Comparison of ENCODE assay signal across 8 cellular contexts in the genomic region with DNA sequence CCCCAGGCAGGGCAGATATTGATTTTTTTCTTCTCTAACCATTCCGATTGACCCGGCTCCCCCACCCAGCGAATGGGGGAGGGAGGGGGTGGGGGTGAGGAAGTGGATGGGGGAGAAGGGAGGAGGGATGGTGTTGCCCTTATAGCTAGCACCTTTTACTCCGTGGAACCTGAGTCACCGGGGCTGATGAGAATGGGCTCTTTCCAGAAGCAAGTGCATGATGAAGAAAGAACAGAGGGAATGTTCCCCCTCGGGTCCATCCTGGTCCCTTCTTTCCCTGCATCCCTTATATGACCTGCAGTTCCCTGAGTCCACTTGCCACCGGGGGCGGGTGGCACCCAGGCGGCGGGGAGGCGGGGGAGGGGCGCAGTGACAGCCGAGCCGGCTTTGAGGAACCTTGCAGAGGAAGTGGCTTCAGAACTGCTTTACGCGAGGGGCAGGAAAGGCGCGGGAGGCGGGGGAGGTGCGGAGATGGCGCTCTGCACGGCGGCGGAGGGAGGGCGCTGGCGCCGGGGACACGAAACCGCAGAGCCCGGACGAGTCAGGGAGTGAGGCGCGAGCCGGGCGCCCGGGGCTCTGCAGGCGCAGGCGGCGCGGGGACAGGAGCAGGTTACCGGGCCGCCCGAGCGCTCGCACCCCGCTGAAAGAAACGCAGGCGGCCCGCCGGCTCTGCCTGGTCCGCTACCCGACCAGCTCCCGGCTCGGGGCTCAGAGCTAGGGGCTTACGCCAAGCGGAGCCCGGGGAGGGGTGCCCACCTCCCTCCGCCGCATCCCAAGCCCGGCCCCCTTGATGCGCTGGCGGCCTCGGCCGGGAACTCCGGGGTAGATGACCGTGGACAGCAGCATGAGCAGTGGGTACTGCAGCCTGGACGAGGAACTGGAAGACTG. TPM values are rescaled to one million over a fixed set of nuclear protein-coding genes. Genes with fewer than 3 reads are reported as not detected.
DNase-seq lines count a peak whose midpoint lies in the region; TF ChIP-seq lines count a peak whose summit lies in the region.

No MANE protein-coding gene starts in this region.

- no peaks in the 10 kb centered on the region for H3K9me3 Mint-ChIP-seq in T-helper 2 cell treated with Interferon-gamma antibody and Interleukin-4, amounts not matched to agents 5 μg/mL and 100 μg/mL, for 36 hours

- peak in 1 of 2 donors; percentile 15 for TF ChIP-seq POLR2A in sigmoid colon (IDR thresholded peaks at IDR 0.05)

- peak; percentile 66 for DNase-seq in EL
- DNase-seq in H7: peak; percentile 87
- DNase-seq in NAMALWA (ENCODE audit: low spot score): peak; percentile 81
- peak; percentile 93 for DNase-seq in T-helper 2 cell treated with Interferon-gamma antibody and Interleukin-4, amounts not matched to agents 5 μg/mL and 100 μg/mL, for 36 hours (ENCODE audit: low spot score)
- DNase-seq in iPS DF 6.9 (ENCODE audit: low read depth, low spot score): no peak
- peak; percentile 85 for DNase-seq in sigmoid colon
- DNase-seq in NCI-H128 (lab: John Stamatoyannopoulos, UW; ENCODE audit: unreplicated experiment): no peak

- peak overlapping the region; percentile 91 for H3K27ac Mint-ChIP-seq in T-helper 2 cell treated with Interferon-gamma antibody and Interleukin-4, amounts not matched to agents 5 μg/mL and 100 μg/mL, for 36 hours

- peaks cover 28% of the 10 kb centered on the region for H3K27me3 ChIP-seq in H7 (ENCODE audit: control insufficient read depth, insufficient read depth, low read length)
- peaks cover 3% of the 10 kb centered on the region; the same call in 1 of the 2 replicates for H3K27me3 ChIP-seq in iPS DF 6.9 (ENCODE audit: control insufficient read depth, insufficient read depth, low read length)
- H3K27me3 ChIP-seq in sigmoid colon: no peaks in the 10 kb centered on the region

- H3K27ac ChIP-seq in angular gyrus (ENCODE audit: low read depth, low read length) (peak overlapping the region; percentile 50), iPS DF 6.9 (ENCODE audit: low read length) (no peak overlapping the region), sigmoid colon (peak overlapping the region; percentile 56 to 78 (median 68))

- no peaks in the 10 kb centered on the region for H3K27me3 Mint-ChIP-seq in T-helper 2 cell treated with Interferon-gamma antibody and Interleukin-4, amounts not matched to agents 5 μg/mL and 100 μg/mL, for 36 hours (ENCODE audit: low read depth)

- WGBS in iPS DF 6.9 (ENCODE audit: insufficient coverage, insufficient read length): no CpG with 5 or more reads among the region's 67 CpGs
- WGBS in sigmoid colon, 2 donors: 1% methylated on average over 67 of the region's 67 CpGs

- intact Hi-C loops in sigmoid colon (cut with DNase I): no loop called here

- peaks cover 44% of the 10 kb centered on the region for H3K36me3 Mint-ChIP-seq in T-helper 2 cell treated with Interferon-gamma antibody and Interleukin-4, amounts not matched to agents 5 μg/mL and 100 μg/mL, for 36 hours (ENCODE audit: low read depth)

- H3K36me3 ChIP-seq in H7 (replicated peaks; ENCODE audit: control insufficient read depth, insufficient read depth, low read length) (no peaks in the 10 kb centered on the region), iPS DF 6.9 (ENCODE audit: control insufficient read depth, insufficient read depth, low read length) (no peaks in the 10 kb centered on the region), sigmoid colon (no peaks in the 10 kb centered on the region)

- no peak for TF ChIP-seq CTCF in sigmoid colon (IDR thresholded peaks at IDR 0.05)

- TF ChIP-seq EP300 in sigmoid colon (IDR thresholded peaks at IDR 0.05): no peak

- H3K4me1 Mint-ChIP-seq in T-helper 2 cell treated with Interferon-gamma antibody and Interleukin-4, amounts not matched to agents 5 μg/mL and 100 μg/mL, for 36 hours (ENCODE audit: low read depth): peaks cover 63% of the 10 kb centered on the region

- H3K4me1 ChIP-seq in iPS DF 6.9 (ENCODE audit: control insufficient read depth, insufficient read depth, low read length) (peaks cover 2% of the 10 kb centered on the region; the same call in 1 of the 2 replicates), sigmoid colon (peaks cover 0 to 47% (median 32%) of the 10 kb centered on the region in 4 donors)

- peak overlapping the region; percentile 67 for H3K4me3 ChIP-seq in H7 (ENCODE audit: insufficient read depth, low read depth, low read length)
- H3K4me3 ChIP-seq in iPS DF 6.9 (ENCODE audit: low read length): peak overlapping the region; percentile 44; the same call in 1 of the 2 replicates
- H3K4me3 ChIP-seq in sigmoid colon: peak overlapping the region; percentile 28 to 65 (median 55)

- H3K9me3 ChIP-seq in iPS DF 6.9 (ENCODE audit: control insufficient read depth, insufficient read depth, low read length): no peaks in the 10 kb centered on the region
- no peaks in the 10 kb centered on the region for H3K9me3 ChIP-seq in sigmoid colon

- H3K4me3 Mint-ChIP-seq in T-helper 2 cell treated with Interferon-gamma antibody and Interleukin-4, amounts not matched to agents 5 μg/mL and 100 μg/mL, for 36 hours: peak overlapping the region; percentile 92

RNA-seq across cellular contexts. Expression of gene RASSF5, which starts 49.7 kb away (rescaled TPM):
- total RNA-seq in H7 (2014; rRNA removed; shearing (Covaris generic)): 0.24 and 0.70 TPM in 2 replicates
- 1 to 10 TPM; 3.6 to 6.9 (median 4.8) TPM for total RNA-seq in sigmoid colon
- polyA plus RNA-seq in sigmoid colon: 10 to 100 TPM in 1 of 3 donors, 1 to 10 TPM in 2; 2.5 to 25.9 (median 4.2) TPM

RNA-seq across cellular contexts. Expression of gene EIF2D, which starts 55.3 kb away (rescaled TPM):
- 77.3 and 106 TPM in 2 replicates for total RNA-seq in H7 (2014; rRNA removed; shearing (Covaris generic))
- 10 to 100 TPM; 43.3 to 59.6 (median 54.8) TPM for total RNA-seq in sigmoid colon
- 10 to 100 TPM; 27.0 to 41.7 (median 29.4) TPM for polyA plus RNA-seq in sigmoid colon

Comparison
In these comparisons a context has a peak if more than half of its experiments do, and no peak if none do; other contexts are left out.
1. DNase-seq: peak in EL (single experiment), H7 (single experiment), NAMALWA (single experiment), T-helper 2 cell treated with Interferon-gamma antibody and Interleukin-4, amounts not matched to agents 5 μg/mL and 100 μg/mL, for 36 hours (single experiment) and sigmoid colon (single experiment); none in iPS DF 6.9 (single experiment) and NCI-H128 (single experiment).
2. Peak in every context shown above with its lines, with median percentiles within 50 percentile points of each other: H3K4me3 ChIP-seq.